Comparison of ENCODE assay signal across 1 cellular context in the genomic region with DNA sequence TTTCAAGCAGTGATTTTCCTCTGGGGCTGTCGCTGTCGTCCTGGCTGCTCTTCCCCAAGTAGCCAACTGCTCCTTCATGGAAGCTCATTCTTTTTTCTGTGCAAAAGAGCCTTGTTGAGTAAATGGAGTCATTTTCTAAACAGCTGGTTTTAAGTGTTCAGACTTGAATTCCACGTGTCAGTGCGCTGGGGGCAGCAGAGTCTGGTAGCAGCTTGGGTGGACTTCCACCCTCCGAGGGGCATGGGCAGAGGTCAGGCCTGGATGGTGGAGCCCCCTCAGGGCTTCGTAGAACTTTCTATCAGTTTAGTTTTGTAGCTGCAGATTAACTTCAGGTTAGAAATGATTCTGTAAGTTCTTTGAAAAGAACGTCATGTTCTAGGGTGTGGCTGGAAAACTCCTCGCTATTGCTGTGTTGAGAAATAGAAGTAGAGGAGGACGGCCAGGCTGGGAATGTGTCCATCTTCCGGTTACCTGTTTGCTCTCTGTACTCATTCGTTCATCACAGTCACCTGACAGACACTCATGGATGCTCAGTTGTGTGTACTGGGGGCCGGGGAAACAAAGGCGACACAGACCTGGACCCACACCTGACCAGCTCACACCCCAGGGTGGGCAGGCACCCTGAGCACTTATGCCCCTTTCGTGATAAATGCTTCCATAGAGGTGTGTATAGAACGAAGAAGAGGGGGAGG.
TF ChIP-seq lines count a peak whose summit lies in the region.

No MANE protein-coding gene starts in this region.

TF ChIP-seq in WTC11, 78 proteins besides CTCF, POLR2A, EP300 and RAD21 (continued from another document):
- TF ChIP-seq, protein P1, sequence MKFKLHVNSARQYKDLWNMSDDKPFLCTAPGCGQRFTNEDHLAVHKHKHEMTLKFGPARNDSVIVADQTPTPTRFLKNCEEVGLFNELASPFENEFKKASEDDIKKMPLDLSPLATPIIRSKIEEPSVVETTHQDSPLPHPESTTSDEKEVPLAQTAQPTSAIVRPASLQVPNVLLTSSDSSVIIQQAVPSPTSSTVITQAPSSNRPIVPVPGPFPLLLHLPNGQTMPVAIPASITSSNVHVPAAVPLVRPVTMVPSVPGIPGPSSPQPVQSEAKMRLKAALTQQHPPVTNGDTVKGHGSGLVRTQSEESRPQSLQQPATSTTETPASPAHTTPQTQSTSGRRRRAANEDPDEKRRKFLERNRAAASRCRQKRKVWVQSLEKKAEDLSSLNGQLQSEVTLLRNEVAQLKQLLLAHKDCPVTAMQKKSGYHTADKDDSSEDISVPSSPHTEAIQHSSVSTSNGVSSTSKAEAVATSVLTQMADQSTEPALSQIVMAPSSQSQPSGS (CRISPR knock-in tag; IDR thresholded peaks at IDR 0.05; ENCODE audit: borderline replicate concordance, low read depth): no peak
- TF ChIP-seq, protein P2, sequence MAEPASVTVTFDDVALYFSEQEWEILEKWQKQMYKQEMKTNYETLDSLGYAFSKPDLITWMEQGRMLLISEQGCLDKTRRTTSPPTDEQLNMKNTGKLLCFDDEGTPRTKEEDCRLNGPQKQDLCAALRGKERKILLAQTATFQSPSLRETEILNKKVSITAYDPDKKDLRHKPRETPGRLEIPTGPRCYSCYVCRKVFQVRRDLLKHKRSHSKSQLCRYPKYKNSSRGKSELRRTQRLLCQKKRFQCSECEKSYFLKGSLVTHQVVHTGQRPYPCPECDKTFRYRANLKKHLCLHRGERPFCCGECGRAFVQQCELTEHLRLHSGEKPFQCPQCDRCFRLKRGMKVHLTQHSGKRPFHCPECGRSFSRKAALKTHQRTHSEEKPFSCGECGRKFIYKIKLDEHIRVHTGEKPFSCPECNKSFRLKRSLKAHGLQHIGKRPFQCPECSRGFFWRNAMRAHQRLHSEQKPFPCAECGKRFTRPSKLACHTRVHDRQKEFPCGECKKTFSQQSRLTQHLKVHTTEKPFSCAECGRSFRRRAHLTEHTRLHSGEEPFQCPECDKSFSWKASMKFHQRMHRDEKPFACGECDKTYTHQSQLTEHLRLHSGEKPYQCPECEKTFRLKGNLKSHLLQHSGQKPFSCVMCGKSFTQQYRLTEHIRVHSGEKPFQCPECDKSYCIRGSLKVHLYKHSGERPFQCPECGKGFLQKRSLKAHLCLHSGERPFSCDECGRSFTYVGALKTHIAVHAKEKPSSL (CRISPR knock-in tag; conservative IDR thresholded peaks at IDR 0.05): no peak
- TF ChIP-seq IRF2 (CRISPR knock-in tag; IDR thresholded peaks at IDR 0.05; ENCODE audit: borderline replicate concordance, low read depth) (no peak), RORB (CRISPR knock-in tag; IDR thresholded peaks at IDR 0.05) (no peak), ZNF416 (CRISPR knock-in tag; IDR thresholded peaks at IDR 0.05) (no peak), ZNF121 (CRISPR knock-in tag; IDR thresholded peaks at IDR 0.05) (no peak)
- TF ChIP-seq, protein P3, sequence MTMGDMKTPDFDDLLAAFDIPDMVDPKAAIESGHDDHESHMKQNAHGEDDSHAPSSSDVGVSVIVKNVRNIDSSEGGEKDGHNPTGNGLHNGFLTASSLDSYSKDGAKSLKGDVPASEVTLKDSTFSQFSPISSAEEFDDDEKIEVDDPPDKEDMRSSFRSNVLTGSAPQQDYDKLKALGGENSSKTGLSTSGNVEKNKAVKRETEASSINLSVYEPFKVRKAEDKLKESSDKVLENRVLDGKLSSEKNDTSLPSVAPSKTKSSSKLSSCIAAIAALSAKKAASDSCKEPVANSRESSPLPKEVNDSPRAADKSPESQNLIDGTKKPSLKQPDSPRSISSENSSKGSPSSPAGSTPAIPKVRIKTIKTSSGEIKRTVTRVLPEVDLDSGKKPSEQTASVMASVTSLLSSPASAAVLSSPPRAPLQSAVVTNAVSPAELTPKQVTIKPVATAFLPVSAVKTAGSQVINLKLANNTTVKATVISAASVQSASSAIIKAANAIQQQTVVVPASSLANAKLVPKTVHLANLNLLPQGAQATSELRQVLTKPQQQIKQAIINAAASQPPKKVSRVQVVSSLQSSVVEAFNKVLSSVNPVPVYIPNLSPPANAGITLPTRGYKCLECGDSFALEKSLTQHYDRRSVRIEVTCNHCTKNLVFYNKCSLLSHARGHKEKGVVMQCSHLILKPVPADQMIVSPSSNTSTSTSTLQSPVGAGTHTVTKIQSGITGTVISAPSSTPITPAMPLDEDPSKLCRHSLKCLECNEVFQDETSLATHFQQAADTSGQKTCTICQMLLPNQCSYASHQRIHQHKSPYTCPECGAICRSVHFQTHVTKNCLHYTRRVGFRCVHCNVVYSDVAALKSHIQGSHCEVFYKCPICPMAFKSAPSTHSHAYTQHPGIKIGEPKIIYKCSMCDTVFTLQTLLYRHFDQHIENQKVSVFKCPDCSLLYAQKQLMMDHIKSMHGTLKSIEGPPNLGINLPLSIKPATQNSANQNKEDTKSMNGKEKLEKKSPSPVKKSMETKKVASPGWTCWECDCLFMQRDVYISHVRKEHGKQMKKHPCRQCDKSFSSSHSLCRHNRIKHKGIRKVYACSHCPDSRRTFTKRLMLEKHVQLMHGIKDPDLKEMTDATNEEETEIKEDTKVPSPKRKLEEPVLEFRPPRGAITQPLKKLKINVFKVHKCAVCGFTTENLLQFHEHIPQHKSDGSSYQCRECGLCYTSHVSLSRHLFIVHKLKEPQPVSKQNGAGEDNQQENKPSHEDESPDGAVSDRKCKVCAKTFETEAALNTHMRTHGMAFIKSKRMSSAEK (CRISPR knock-in tag; IDR thresholded peaks at IDR 0.05; ENCODE audit: borderline replicate concordance): no peak
- TF ChIP-seq, protein P4, sequence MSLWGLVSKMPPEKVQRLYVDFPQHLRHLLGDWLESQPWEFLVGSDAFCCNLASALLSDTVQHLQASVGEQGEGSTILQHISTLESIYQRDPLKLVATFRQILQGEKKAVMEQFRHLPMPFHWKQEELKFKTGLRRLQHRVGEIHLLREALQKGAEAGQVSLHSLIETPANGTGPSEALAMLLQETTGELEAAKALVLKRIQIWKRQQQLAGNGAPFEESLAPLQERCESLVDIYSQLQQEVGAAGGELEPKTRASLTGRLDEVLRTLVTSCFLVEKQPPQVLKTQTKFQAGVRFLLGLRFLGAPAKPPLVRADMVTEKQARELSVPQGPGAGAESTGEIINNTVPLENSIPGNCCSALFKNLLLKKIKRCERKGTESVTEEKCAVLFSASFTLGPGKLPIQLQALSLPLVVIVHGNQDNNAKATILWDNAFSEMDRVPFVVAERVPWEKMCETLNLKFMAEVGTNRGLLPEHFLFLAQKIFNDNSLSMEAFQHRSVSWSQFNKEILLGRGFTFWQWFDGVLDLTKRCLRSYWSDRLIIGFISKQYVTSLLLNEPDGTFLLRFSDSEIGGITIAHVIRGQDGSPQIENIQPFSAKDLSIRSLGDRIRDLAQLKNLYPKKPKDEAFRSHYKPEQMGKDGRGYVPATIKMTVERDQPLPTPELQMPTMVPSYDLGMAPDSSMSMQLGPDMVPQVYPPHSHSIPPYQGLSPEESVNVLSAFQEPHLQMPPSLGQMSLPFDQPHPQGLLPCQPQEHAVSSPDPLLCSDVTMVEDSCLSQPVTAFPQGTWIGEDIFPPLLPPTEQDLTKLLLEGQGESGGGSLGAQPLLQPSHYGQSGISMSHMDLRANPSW (CRISPR knock-in tag; conservative IDR thresholded peaks at IDR 0.05; ENCODE audit: low read depth): no peak
- TF ChIP-seq, protein P5, sequence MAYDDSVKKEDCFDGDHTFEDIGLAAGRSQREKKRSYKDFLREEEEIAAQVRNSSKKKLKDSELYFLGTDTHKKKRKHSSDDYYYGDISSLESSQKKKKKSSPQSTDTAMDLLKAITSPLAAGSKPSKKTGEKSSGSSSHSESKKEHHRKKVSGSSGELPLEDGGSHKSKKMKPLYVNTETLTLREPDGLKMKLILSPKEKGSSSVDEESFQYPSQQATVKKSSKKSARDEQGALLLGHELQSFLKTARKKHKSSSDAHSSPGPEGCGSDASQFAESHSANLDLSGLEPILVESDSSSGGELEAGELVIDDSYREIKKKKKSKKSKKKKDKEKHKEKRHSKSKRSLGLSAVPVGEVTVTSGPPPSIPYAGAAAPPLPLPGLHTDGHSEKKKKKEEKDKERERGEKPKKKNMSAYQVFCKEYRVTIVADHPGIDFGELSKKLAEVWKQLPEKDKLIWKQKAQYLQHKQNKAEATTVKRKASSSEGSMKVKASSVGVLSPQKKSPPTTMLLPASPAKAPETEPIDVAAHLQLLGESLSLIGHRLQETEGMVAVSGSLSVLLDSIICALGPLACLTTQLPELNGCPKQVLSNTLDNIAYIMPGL (CRISPR knock-in tag; IDR thresholded peaks at IDR 0.05): no peak
